ENCODE assay signal across 37 cellular contexts in the genomic region with DNA sequence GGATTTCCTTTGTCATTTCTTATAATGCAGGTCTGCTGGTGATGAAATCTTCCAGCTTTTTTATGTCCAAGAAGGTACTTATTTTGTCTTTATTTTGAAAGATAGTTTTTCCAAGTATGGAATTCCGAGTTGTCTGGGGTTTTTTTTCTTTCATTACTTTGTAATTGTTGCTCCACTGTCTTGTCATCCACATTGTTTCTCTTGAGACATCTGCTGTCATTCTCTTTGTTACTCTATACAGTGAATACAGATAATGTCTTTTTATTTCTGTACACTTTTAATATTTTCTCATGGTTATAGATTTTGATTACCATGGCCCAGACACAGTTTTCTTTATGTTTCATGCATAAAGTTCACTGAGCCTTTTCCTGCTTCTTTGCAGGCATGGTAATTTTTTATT.
"Had no signal": no experiment of that assay in that cellular context is flagged by ENCODE, and none has a peak within 500 bp of the region (broad histone marks: within the 10 kb centered on the region; RNA-seq: fewer than 3 reads in every experiment).

No MANE protein-coding gene starts in this region.

- H3K4me3 Mint-ChIP-seq: activated CD4-positive, alpha-beta memory T cell treated with anti-CD3 and anti-CD28 coated beads, Interleukin-2, amount 10 ng/mL, durations not matched to agents 7 days and 5 days; activated CD4-positive, alpha-beta T cell treated with anti-CD3 and anti-CD28 coated beads for 36 hours; activated CD4-positive, alpha-beta T cell treated with anti-CD3 and anti-CD28 coated beads, Interleukin-2, amount 10 ng/mL, durations not matched to agents 7 days and 5 days; activated CD8-positive, alpha-beta memory T cell treated with anti-CD3 and anti-CD28 coated beads, Interleukin-2, amount 10 ng/mL, durations not matched to agents 7 days and 5 days; activated CD8-positive, alpha-beta T cell treated with anti-CD3 and anti-CD28 coated beads, Interleukin-2, amount 10 ng/mL, durations not matched to agents 7 days and 5 days; activated naive CD4-positive, alpha-beta T cell treated with anti-CD3 and anti-CD28 coated beads for 36 hours; activated naive CD8-positive, alpha-beta T cell treated with anti-CD3 and anti-CD28 coated beads for 36 hours; activated T-cell treated with anti-CD3 and anti-CD28 coated beads, Interleukin-2, amount 50 U/mL, for 24 hours; activated T-helper 17 cell treated with anti-CD3 and anti-CD28 coated beads, Interleukin-2, amount 50 U/mL, for 72 hours; central memory CD8-positive, alpha-beta T cell; T-helper 2 cell treated with Interferon-gamma antibody and Interleukin-4, amounts not matched to agents 5 μg/mL and 100 μg/mL, for 36 hours had no signal

- H3K27ac Mint-ChIP-seq: activated CD4-positive, alpha-beta memory T cell treated with anti-CD3 and anti-CD28 coated beads, Interleukin-2, amount 10 ng/mL, durations not matched to agents 7 days and 5 days; activated CD4-positive, alpha-beta T cell treated with anti-CD3 and anti-CD28 coated beads for 36 hours; activated CD4-positive, alpha-beta T cell treated with anti-CD3 and anti-CD28 coated beads, Interleukin-2, amount 10 ng/mL, durations not matched to agents 7 days and 5 days; activated CD8-positive, alpha-beta memory T cell treated with anti-CD3 and anti-CD28 coated beads, Interleukin-2, amount 10 ng/mL, durations not matched to agents 7 days and 5 days; activated CD8-positive, alpha-beta T cell treated with anti-CD3 and anti-CD28 coated beads, Interleukin-2, amount 10 ng/mL, durations not matched to agents 7 days and 5 days; activated naive CD4-positive, alpha-beta T cell treated with anti-CD3 and anti-CD28 coated beads for 36 hours; activated naive CD4-positive, alpha-beta T cell treated with anti-CD3 and anti-CD28 coated beads, Interleukin-2, amount 50 U/mL, for 72 hours; activated naive CD8-positive, alpha-beta T cell treated with anti-CD3 and anti-CD28 coated beads for 36 hours; activated T-cell treated with anti-CD3 and anti-CD28 coated beads, Interleukin-2, amount 50 U/mL, for 24 hours; activated T-helper 17 cell treated with anti-CD3 and anti-CD28 coated beads, Interleukin-2, amount 50 U/mL, for 72 hours; T-helper 2 cell treated with Interferon-gamma antibody and Interleukin-4, amounts not matched to agents 5 μg/mL and 100 μg/mL, for 36 hours had no signal

- DNase-seq: activated CD4-positive, alpha-beta memory T cell treated with anti-CD3 and anti-CD28 coated beads, Interleukin-2, amount 10 ng/mL, durations not matched to agents 7 days and 5 days; activated CD4-positive, alpha-beta T cell treated with anti-CD3 and anti-CD28 coated beads for 1 hour; activated CD4-positive, alpha-beta T cell treated with anti-CD3 and anti-CD28 coated beads for 36 hours; activated CD4-positive, alpha-beta T cell treated with anti-CD3 and anti-CD28 coated beads for 48 hours; activated CD4-positive, alpha-beta T cell treated with anti-CD3 and anti-CD28 coated beads, Interleukin-2, amount 10 ng/mL, durations not matched to agents 7 days and 5 days; activated CD4-positive, alpha-beta T cell treated with anti-CD3 and anti-CD28 coated beads, Interleukin-2, amount 50 U/mL, for 48 hours; activated CD4-positive, CD25-positive, alpha-beta regulatory T cell; activated CD8-positive, alpha-beta memory T cell treated with anti-CD3 and anti-CD28 coated beads for 24 hours; activated CD8-positive, alpha-beta memory T cell treated with anti-CD3 and anti-CD28 coated beads, Interleukin-2, amount 50 U/mL, for 48 hours; activated CD8-positive, alpha-beta T cell treated with anti-CD3 and anti-CD28 coated beads, Interleukin-2, amount 10 ng/mL, durations not matched to agents 7 days and 5 days; activated effector memory CD4-positive, alpha-beta T cell treated with anti-CD3 and anti-CD28 coated beads, Interleukin-2, amount 50 U/mL, for 16 hours; activated gamma-delta T cell treated with Interleukin-2 at 50 U/mL for 16 hours; activated naive CD4-positive, alpha-beta T cell; activated naive CD4-positive, alpha-beta T cell treated with anti-CD3 and anti-CD28 coated beads for 36 hours; activated naive CD4-positive, alpha-beta T cell treated with anti-CD3 and anti-CD28 coated beads, Interleukin-2, amount 50 U/mL, for 16 hours; activated naive CD8-positive, alpha-beta T cell treated with anti-CD3 and anti-CD28 coated beads for 36 hours; activated T-cell treated with anti-CD3 and anti-CD28 coated beads, Interleukin-2, amount 50 U/mL, for 24 hours; activated T-cell treated with anti-CD3 and anti-CD28 coated beads, Interleukin-2, amount 50 U/mL, for 48 hours; amniotic stem cell; aorta; body of pancreas; brain microvascular endothelial cell; cerebellar nuclear complex; T-helper 2 cell; T-helper 9 cell had no signal

- H3K4me1 Mint-ChIP-seq: activated CD4-positive, alpha-beta memory T cell treated with anti-CD3 and anti-CD28 coated beads, Interleukin-2, amount 10 ng/mL, durations not matched to agents 7 days and 5 days; activated CD4-positive, alpha-beta T cell treated with anti-CD3 and anti-CD28 coated beads for 36 hours; activated CD4-positive, alpha-beta T cell treated with anti-CD3 and anti-CD28 coated beads, Interleukin-2, amount 10 ng/mL, durations not matched to agents 7 days and 5 days; activated CD8-positive, alpha-beta memory T cell treated with anti-CD3 and anti-CD28 coated beads, Interleukin-2, amount 10 ng/mL, durations not matched to agents 7 days and 5 days; activated naive CD8-positive, alpha-beta T cell treated with anti-CD3 and anti-CD28 coated beads for 36 hours; activated T-helper 17 cell treated with anti-CD3 and anti-CD28 coated beads, Interleukin-2, amount 50 U/mL, for 72 hours; central memory CD8-positive, alpha-beta T cell had no signal

- H3K4me1 ChIP-seq: adrenal gland, body of pancreas, breast epithelium, colonic mucosa had no signal

- H3K36me3 Mint-ChIP-seq: activated CD8-positive, alpha-beta memory T cell treated with anti-CD3 and anti-CD28 coated beads, Interleukin-2, amount 10 ng/mL, durations not matched to agents 7 days and 5 days; activated naive CD8-positive, alpha-beta T cell treated with anti-CD3 and anti-CD28 coated beads for 36 hours had no signal

- ATAC-seq: activated CD4-positive, alpha-beta T cell treated with anti-CD3 and anti-CD28 coated beads for 36 hours; activated CD4-positive, CD25-positive, alpha-beta regulatory T cell treated with anti-CD3 and anti-CD28 coated beads, Interleukin-2, amount 50 U/mL, for 24 hours; activated CD8-positive, alpha-beta memory T cell treated with anti-CD3 and anti-CD28 coated beads, Interleukin-2, amount 10 ng/mL, durations not matched to agents 7 days and 5 days; activated CD8-positive, alpha-beta T cell treated with anti-CD3 and anti-CD28 coated beads, Interleukin-2, amount 10 ng/mL, durations not matched to agents 7 days and 5 days; activated naive CD4-positive, alpha-beta T cell treated with anti-CD3 and anti-CD28 coated beads, Interleukin-2, amount 50 U/mL, for 72 hours; activated T-helper 17 cell treated with anti-CD3 and anti-CD28 coated beads, Interleukin-2, amount 50 U/mL, for 72 hours; body of pancreas had no signal

- FAIRE-seq: astrocyte, TTC549 had no signal

- H3K36me3 ChIP-seq: adrenal gland, brain microvascular endothelial cell, breast epithelium, colonic mucosa had no signal

- H3K9me3 ChIP-seq: body of pancreas, colonic mucosa had no signal

- H3K4me3 ChIP-seq: adrenal gland, body of pancreas, breast epithelium, colonic mucosa had no signal

- H3K27me3 ChIP-seq: adrenal gland, body of pancreas, brain microvascular endothelial cell, colonic mucosa had no signal

- H3K27ac ChIP-seq: adrenal gland, body of pancreas, brain microvascular endothelial cell, breast epithelium, colonic mucosa, VCaP had no signal
